ENCODE assay signal across 8 cellular contexts in genomic region chr17:17750881-17751280, GRCh38.
DNase-seq lines count a peak whose midpoint lies in the region; ATAC-seq and TF ChIP-seq lines count a peak whose summit lies in the region.

No MANE protein-coding gene starts in this region.

- ATAC-seq in heart right ventricle (no peak), HG03095 (IDR thresholded peaks at IDR 0.05; ENCODE audit: unreplicated experiment) (no peak), GM19023 (IDR thresholded peaks at IDR 0.05; ENCODE audit: unreplicated experiment) (no peak), HG02763 (IDR thresholded peaks at IDR 0.05; ENCODE audit: unreplicated experiment) (no peak)

- 54 to 57% methylated on average over 8 of the region's 8 CpGs for whole genome bisulfite sequencing in heart right ventricle, 2 donors
- 86 to 87% methylated on average over 1 to 8 of the region's 8 CpGs for WGBS in endodermal cell (ENCODE audit: insufficient coverage in 1 of 2, insufficient read length in 1 of 2), 2 experiments

- intact Hi-C loops in heart right ventricle (cut with DNase I) (loop anchor here in 1 of 10 donors (5.0 kb wide), 1 partner anchor 69 kb away; the partner anchor contains the start of gene RAI1), cardiac septum (cut with DNase I) (no loop called here)

- H3K4me1 ChIP-seq in heart right ventricle, result peaks cover 15 to 98% (median 57%) of the 10 kb centered on the region in 9 donors
- H3K4me1 ChIP-seq in endodermal cell (ENCODE audit: control insufficient read depth, insufficient read depth, low read length), result peaks cover 6% of the 10 kb centered on the region

- H3K27me3 ChIP-seq in heart right ventricle (no peaks in the 10 kb centered on the region), endodermal cell (ENCODE audit: control insufficient read depth, insufficient read depth, low read length, poor library complexity, severe bottlenecking) (no peaks in the 10 kb centered on the region)

- H3K9ac ChIP-seq in SK-N-MC (ENCODE audit: insufficient read length) (no peak overlapping the region), endodermal cell (ENCODE audit: extremely low read depth, low read length, poor library complexity, severe bottlenecking) (no peak overlapping the region)

- DNase-seq in heart right ventricle (no peak), cardiac septum (ENCODE audit: low spot score) (no peak), SK-N-MC (ENCODE audit: low read depth, low spot score) (no peak), endodermal cell (no peak)
- peak in 4 of 6 experiments; percentile 21 to 42 (median 34) for DNase-seq in stimulated activated naive CD4-positive, alpha-beta T cell (lab: John Stamatoyannopoulos, UW)

- H3K4me3 Mint-ChIP-seq in endodermal cell, result no peak overlapping the region

- H3K27ac Mint-ChIP-seq in endodermal cell, result peak overlapping the region; percentile 92

- H3K36me3 ChIP-seq in heart right ventricle, result no peaks in the 10 kb centered on the region
- H3K36me3 ChIP-seq in SK-N-MC (ENCODE audit: insufficient read depth, low read length), result no peaks in the 10 kb centered on the region
- H3K36me3 ChIP-seq in endodermal cell (ENCODE audit: control insufficient read depth, insufficient read depth, low read length), result peaks cover 11% of the 10 kb centered on the region

- H3K27ac ChIP-seq in heart right ventricle, result peak overlapping the region in 9 of 10 donors; percentile 7 to 89 (median 80)
- peak overlapping the region; percentile 90; the same call in 1 of the 2 replicates for H3K27ac ChIP-seq in SK-N-MC
- H3K27ac ChIP-seq in endodermal cell (ENCODE audit: low read depth, low read length), result peak overlapping the region; percentile 7

- no peaks in the 10 kb centered on the region for H3K9me3 Mint-ChIP-seq in endodermal cell

- no peaks in the 10 kb centered on the region for H3K27me3 Mint-ChIP-seq in endodermal cell (ENCODE audit: insufficient read depth)

- TF ChIP-seq CTCF in heart right ventricle (IDR thresholded peaks at IDR 0.05) (no peak), endodermal cell (conservative IDR thresholded peaks at IDR 0.05) (no peak)

- H3K4me1 Mint-ChIP-seq in endodermal cell, result peaks cover 36% of the 10 kb centered on the region

- no peaks in the 10 kb centered on the region for H3K36me3 Mint-ChIP-seq in endodermal cell (ENCODE audit: low read depth)

- H3K4me3 ChIP-seq in heart right ventricle, result peak overlapping the region in 1 of 10 donors; percentile 7
- no peak overlapping the region for H3K4me3 ChIP-seq in SK-N-MC
- no peak overlapping the region for H3K4me3 ChIP-seq in endodermal cell (ENCODE audit: low read length)

- H3K9me3 ChIP-seq in heart right ventricle, result no peaks in the 10 kb centered on the region
- H3K9me3 ChIP-seq in SK-N-MC (ENCODE audit: low read depth, low read length), result no peaks in the 10 kb centered on the region
- no peaks in the 10 kb centered on the region for H3K9me3 ChIP-seq in endodermal cell (ENCODE audit: control insufficient read depth, low read length)

Comparison
In these comparisons a context has a peak if more than half of its experiments do, and no peak if none do; other contexts are left out.
1. DNase-seq: peak in stimulated activated naive CD4-positive, alpha-beta T cell (4 of 6); none in heart right ventricle (0 of 2), cardiac septum (single experiment), SK-N-MC (single experiment) and endodermal cell (single experiment).
2. H3K27ac ChIP-seq: peak in every context shown above with its lines; median percentile 90 in SK-N-MC; 80 in heart right ventricle; 7 in endodermal cell.